Comparison of ENCODE assay signal across 9 cellular contexts in genomic region chr17:48051706-48052486, GRCh38. TPM values are rescaled to one million over a fixed set of nuclear protein-coding genes. Genes with fewer than 3 reads are reported as not detected.
DNase-seq lines count a peak whose midpoint lies in the region; TF ChIP-seq lines count a peak whose summit lies in the region.
"Had no signal": no experiment of that assay in that cellular context is flagged by ENCODE, and none has a peak within 500 bp of the region (broad histone marks: within the 10 kb centered on the region; RNA-seq: fewer than 3 reads in every experiment).

No MANE protein-coding gene starts in this region.

- no peaks in the 10 kb centered on the region for H4K20me1 ChIP-seq in KMS-11 (ENCODE audit: insufficient read depth)

- H3K4me3 ChIP-seq in KMS-11 (IDR thresholded peaks at IDR 0.05; ENCODE audit: insufficient read depth, low read depth, low read length) = no peak overlapping the region
- peak overlapping the region; percentile 29 to 58 (median 50) for H3K4me3 ChIP-seq in subcutaneous abdominal adipose tissue (ENCODE audit: low read depth in 1 of 5, low read length in 5 of 5)
- H3K4me3 ChIP-seq in WERI-Rb-1 (ENCODE audit: low read depth, low read length) = no peak overlapping the region

- TF ChIP-seq CTCF in AG09319 (IDR thresholded peaks at IDR 0.05; ENCODE audit: low read depth, low read length) (peak; percentile 15), KMS-11 (conservative IDR thresholded peaks at IDR 0.05; ENCODE audit: low read depth, low read length) (no peak), brain (conservative IDR thresholded peaks at IDR 0.05) (peak in 1 of 2 experiments; percentile 3), WERI-Rb-1 (IDR thresholded peaks at IDR 0.05; ENCODE audit: low read depth, low read length) (no peak)

- peak overlapping the region; percentile 94 to 100 (median 97) for H3K27ac Mint-ChIP-seq in brain

- peak overlapping the region; percentile 80 for H3K4me2 ChIP-seq in KMS-11

- H3K4me1 ChIP-seq in KMS-11 (ENCODE audit: low read depth, poor library complexity, severe bottlenecking) (peaks cover 73% of the 10 kb centered on the region), subcutaneous abdominal adipose tissue (ENCODE audit: control insufficient read depth in 5 of 5, insufficient read depth in 5 of 5, low read length in 5 of 5) (peaks cover 36 to 86% (median 81%) of the 10 kb centered on the region in 5 donors)

- peaks cover 0 to 3% (median 0%) of the 10 kb centered on the region in 5 experiments for H3K9me3 Mint-ChIP-seq in brain

- H3K36me3 Mint-ChIP-seq in brain = peaks cover 48% of the 10 kb centered on the region

- peak overlapping the region; percentile 81 to 95 (median 93) for H3K4me3 Mint-ChIP-seq in brain

- peaks cover 89% of the 10 kb centered on the region for H3K4me1 Mint-ChIP-seq in brain

- no peaks in the 10 kb centered on the region for H3K9me3 ChIP-seq in subcutaneous abdominal adipose tissue (ENCODE audit: control insufficient read depth in 5 of 5, low read length in 5 of 5)
- H3K9me3 ChIP-seq in WERI-Rb-1 (ENCODE audit: severe bottlenecking) = no peaks in the 10 kb centered on the region
- H3K9me3 ChIP-seq: neutrophil had no signal

- peaks cover 85% of the 10 kb centered on the region for H3K79me2 ChIP-seq in KMS-11 (ENCODE audit: insufficient read depth, low read depth)

- DNase-seq in AG09319 (ENCODE audit: extremely low read depth, low read depth) (peak; percentile 84), islet precursor cell (peak; percentile 89), T-helper 9 cell (no peak), WERI-Rb-1 (no peak), DMS79 (lab: John Stamatoyannopoulos, UW) (no peak)

- H2AFZ ChIP-seq in KMS-11 (ENCODE audit: low read depth) = no peak overlapping the region

- peaks cover 8% of the 10 kb centered on the region for H3K27me3 Mint-ChIP-seq in brain

- no peaks in the 10 kb centered on the region; the same call in 1 of the 2 replicates for H3K36me3 ChIP-seq in KMS-11 (ENCODE audit: insufficient read depth)
- peaks cover 0 to 41% (median 27%) of the 10 kb centered on the region in 5 donors for H3K36me3 ChIP-seq in subcutaneous abdominal adipose tissue (ENCODE audit: control insufficient read depth in 5 of 5, insufficient read depth in 5 of 5, low read length in 5 of 5)
- H3K36me3 ChIP-seq in WERI-Rb-1 = peaks cover 71% of the 10 kb centered on the region

- peak overlapping the region; percentile 94 for H3K27ac ChIP-seq in KMS-11
- peak overlapping the region; percentile 93 for H3K27ac ChIP-seq in subcutaneous abdominal adipose tissue (ENCODE audit: low read depth, low read length)
- no peak overlapping the region for H3K27ac ChIP-seq in WERI-Rb-1
- H3K27ac ChIP-seq: neutrophil had no signal

- H3K27me3 ChIP-seq in KMS-11 (ENCODE audit: insufficient read depth, low read depth) (no peaks in the 10 kb centered on the region), subcutaneous abdominal adipose tissue (ENCODE audit: control insufficient read depth in 5 of 5, insufficient read depth in 4 of 5, low read length in 5 of 5) (no peaks in the 10 kb centered on the region), WERI-Rb-1 (ENCODE audit: insufficient read depth, low read depth, severe bottlenecking) (no peaks in the 10 kb centered on the region)
- H3K27me3 ChIP-seq: neutrophil had no signal

- no peak overlapping the region; the same call in 1 of the 2 replicates for H3K9ac ChIP-seq in KMS-11
- H3K9ac ChIP-seq in subcutaneous abdominal adipose tissue (ENCODE audit: low read length in 5 of 5) = peak overlapping the region; percentile 12 to 62 (median 50)

RNA-seq across cellular contexts. Expression of gene NFE2L1, which starts 3.7 kb away (rescaled TPM):
- polyA plus RNA-seq in brain (ENCODE audit: insufficient read depth, low read depth, low replicate concordance) = 137 TPM

RNA-seq across cellular contexts. Expression of gene COPZ2, which starts 14.3 kb away (rescaled TPM):
- 7.2 TPM for polyA plus RNA-seq in brain (ENCODE audit: insufficient read depth, low read depth, low replicate concordance)

RNA-seq across cellular contexts. Expression of gene CBX1, which starts 49.4 kb away (rescaled TPM):
- polyA plus RNA-seq in brain (ENCODE audit: insufficient read depth, low read depth, low replicate concordance) = 184 TPM

RNA-seq across cellular contexts. Expression of gene SNX11, which starts 55.7 kb away (rescaled TPM):
- polyA plus RNA-seq in brain (ENCODE audit: insufficient read depth, low read depth, low replicate concordance) = 27.6 TPM

Comparison
In these comparisons a context has a peak if more than half of its experiments do, and no peak if none do; other contexts are left out.
1. DNase-seq: peak in AG09319 (single experiment) and islet precursor cell (single experiment); none in T-helper 9 cell (single experiment), WERI-Rb-1 (single experiment) and DMS79 (single experiment).
2. H3K4me3 ChIP-seq: peak in subcutaneous abdominal adipose tissue (5 of 5); none in KMS-11 (single experiment) and WERI-Rb-1 (single experiment).